ENCODE assay signal across 8 cellular contexts in the genomic region with DNA sequence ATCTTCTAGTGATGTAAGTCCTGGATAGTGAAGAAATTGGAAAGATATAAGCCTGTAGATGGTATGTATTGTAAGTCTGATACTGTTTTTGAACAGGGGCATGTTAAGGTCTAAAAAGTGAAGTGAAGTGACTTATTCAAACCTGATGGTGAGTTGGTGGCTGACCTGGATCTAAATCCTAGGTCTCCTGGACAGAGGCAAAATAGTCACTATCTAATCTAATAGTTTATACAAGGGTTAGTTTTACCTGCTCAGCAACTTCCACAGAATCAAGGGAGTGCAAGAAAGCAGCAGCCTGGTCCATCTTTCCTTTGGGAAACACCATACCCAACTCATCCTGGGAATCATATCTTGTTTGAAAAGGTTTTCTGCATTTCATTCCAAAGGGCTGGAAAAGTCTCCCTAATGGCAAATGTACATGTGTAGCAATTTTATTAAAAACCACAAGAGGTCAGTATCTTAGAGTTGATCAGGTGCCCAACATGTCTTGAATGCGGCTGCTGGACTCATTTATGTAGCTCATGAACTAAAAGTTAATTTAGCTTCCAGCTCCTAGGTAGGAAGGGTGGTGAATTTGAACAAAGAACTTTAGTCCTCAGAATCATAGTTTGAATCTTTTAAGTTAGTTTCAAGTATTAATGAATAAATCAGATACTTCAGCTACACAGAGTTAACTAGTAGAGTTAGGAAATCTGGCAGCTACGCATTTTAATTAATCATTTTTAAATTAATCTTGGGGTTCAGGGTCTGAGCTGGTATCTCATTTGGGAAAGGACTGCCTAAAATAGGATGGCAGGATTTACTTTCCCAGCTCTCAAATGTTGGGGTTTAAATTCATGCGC. TPM values are rescaled to one million over a fixed set of nuclear protein-coding genes. Genes with fewer than 3 reads are reported as not detected.
A peak's percentile ranks its signal among the peaks of the same experiment; 100 is the strongest.
DNase-seq lines count a peak whose midpoint lies in the region; ATAC-seq lines count a peak whose summit lies in the region.

No MANE protein-coding gene starts in this region.

- no peak for ATAC-seq in GM19395 (IDR thresholded peaks at IDR 0.05; ENCODE audit: unreplicated experiment)

- peak; percentile 22 to 33 for DNase-seq in AML-193 (lab: John Stamatoyannopoulos, UW)
- DNase-seq in H4 (ENCODE audit: low spot score) = peak; percentile 57
- DNase-seq in OCI-M1 (lab: John Stamatoyannopoulos, UW) = peak; percentile 53
- DNase-seq in epidermal melanocyte (ENCODE audit: insufficient read length, low spot score) = peak; percentile 34
- peak; percentile 17 for DNase-seq in non-pigmented ciliary epithelial cell (ENCODE audit: low read depth)
- no peak for DNase-seq in activated CD4-positive, CD25-positive, alpha-beta regulatory T cell treated with anti-CD3 and anti-CD28 coated beads, Interleukin-2, amount 50 U/mL, for 72 hours
- no peak for DNase-seq in stimulated activated CD4-positive, alpha-beta T cell treated with anti-CD3 and anti-CD28 coated beads, Interleukin-2, amount 100 ng/mL, for 48 hours

RNA-seq across cellular contexts. Expression of a gene that starts 26.0 kb away (rescaled TPM):
- 61.6 and 84.5 TPM in 2 replicates for total RNA-seq in H4 (2014; rRNA removed; shearing (Covaris generic))

RNA-seq across cellular contexts. Expression of a gene that starts 26.2 kb away (rescaled TPM):
- 8.8 and 42.3 TPM in 2 replicates for total RNA-seq in H4 (2014; rRNA removed; shearing (Covaris generic))

Comparison
In these comparisons a context has a peak if more than half of its experiments do, and no peak if none do; other contexts are left out.
1. DNase-seq: peak in AML-193 (2 of 2), H4 (single experiment), OCI-M1 (single experiment), epidermal melanocyte (single experiment) and non-pigmented ciliary epithelial cell (single experiment); none in activated CD4-positive, CD25-positive, alpha-beta regulatory T cell treated with anti-CD3 and anti-CD28 coated beads, Interleukin-2, amount 50 U/mL, for 72 hours (single experiment) and stimulated activated CD4-positive, alpha-beta T cell treated with anti-CD3 and anti-CD28 coated beads, Interleukin-2, amount 100 ng/mL, for 48 hours (0 of 2).